In genomic region chr12:12123209-12123608, GRCh38 we compare ENCODE assay signal across 16 cellular contexts. TPM values are rescaled to one million over a fixed set of nuclear protein-coding genes. Genes with fewer than 3 reads are reported as not detected.
A peak's percentile ranks its signal among the peaks of the same experiment; 100 is the strongest.
DNase-seq lines count a peak whose midpoint lies in the region; ATAC-seq and TF ChIP-seq lines count a peak whose summit lies in the region.
"Had no signal": no experiment of that assay in that cellular context is flagged by ENCODE, and none has a peak within 500 bp of the region (broad histone marks: within the 10 kb centered on the region; RNA-seq: fewer than 3 reads in every experiment).

No MANE protein-coding gene starts in this region.

- H3K36me3 ChIP-seq in ascending aorta (peaks cover 25 to 53% of the 10 kb centered on the region in 2 donors), PC-9 (ENCODE audit: low read depth) (peaks cover 10% of the 10 kb centered on the region; the same call in 1 of the 2 replicates), left ventricle myocardium inferior (peaks cover 82% of the 10 kb centered on the region), suprapubic skin (peaks cover 40% of the 10 kb centered on the region)

- no peaks in the 10 kb centered on the region for H3K9me2 ChIP-seq in PC-9 (ENCODE audit: insufficient read depth)

- H3K4me3 ChIP-seq in ascending aorta (no peak overlapping the region), PC-9 (no peak overlapping the region), left ventricle myocardium inferior (no peak overlapping the region), suprapubic skin (no peak overlapping the region)
- H3K4me3 ChIP-seq: HAP-1 had no signal

- no TSS peak for BruUV-seq in PC-9 (replicated peaks; lab: Mats Ljungman, UMichigan)

- H3K4me1 ChIP-seq in ascending aorta (no peaks in the 10 kb centered on the region), PC-9 (replicated peaks; ENCODE audit: insufficient read depth) (no peaks in the 10 kb centered on the region), left ventricle myocardium inferior (peaks cover 5% of the 10 kb centered on the region), suprapubic skin (no peaks in the 10 kb centered on the region)

- peak; percentile 59 for ATAC-seq in sciatic nerve
- ATAC-seq in HG03139 (IDR thresholded peaks at IDR 0.05; ENCODE audit: unreplicated experiment) = no peak

- intact Hi-C loops in ascending aorta (cut with DNase I) = no loop called here
- intact Hi-C loops in sciatic nerve (cut with DNase I) = no loop called here
- intact Hi-C loops in PC-9 (cut with micrococcal nuclease; ENCODE audit: unreplicated experiment) = no loop called here
- intact Hi-C loops in left ventricle myocardium inferior (cut with micrococcal nuclease) = no loop called here

- no peaks in the 10 kb centered on the region for H3K79me2 ChIP-seq in PC-9 (ENCODE audit: low read depth)

- H3K27ac ChIP-seq in ascending aorta (peak overlapping the region; percentile 37 to 50), PC-9 (no peak overlapping the region), left ventricle myocardium inferior (replicated peaks) (no peak overlapping the region), suprapubic skin (no peak overlapping the region)
- H3K27ac ChIP-seq: HL-60 had no signal

- TF ChIP-seq CTCF in ascending aorta (IDR thresholded peaks at IDR 0.05) (no peak), PC-9 (conservative IDR thresholded peaks at IDR 0.05) (no peak), left ventricle myocardium inferior (IDR thresholded peaks at IDR 0.05; ENCODE audit: borderline replicate concordance) (no peak), suprapubic skin (IDR thresholded peaks at IDR 0.05) (no peak)

- CTCF ChIA-PET in PC-9 (lab: Charles Lee) = no interaction called here

- H2AFZ ChIP-seq in PC-9 = no peak overlapping the region

- POLR2A ChIA-PET in PC-9 (lab: Charles Lee; ENCODE audit: unreplicated experiment) = no interaction called here

- H3K9me3 ChIP-seq in ascending aorta = no peaks in the 10 kb centered on the region
- no peaks in the 10 kb centered on the region for H3K9me3 ChIP-seq in PC-9 (ENCODE audit: insufficient read depth, low read depth)
- no peaks in the 10 kb centered on the region for H3K9me3 ChIP-seq in left ventricle myocardium inferior (replicated peaks)
- no peaks in the 10 kb centered on the region for H3K9me3 ChIP-seq in suprapubic skin
- H3K9me3 ChIP-seq: HAP-1 had no signal

- no peak overlapping the region for H3K4me2 ChIP-seq in PC-9

- no peaks in the 10 kb centered on the region for H3F3A ChIP-seq in PC-9 (ENCODE audit: insufficient read depth, low read depth)

- TF ChIP-seq POLR2A in suprapubic skin (IDR thresholded peaks at IDR 0.05) = no peak

- H4K20me1 ChIP-seq in PC-9 (ENCODE audit: insufficient read depth) = no peaks in the 10 kb centered on the region

- no peak for TF ChIP-seq EP300 in suprapubic skin (IDR thresholded peaks at IDR 0.05)

- DNase-seq in NCI-H2227 (lab: John Stamatoyannopoulos, UW; ENCODE audit: unreplicated experiment) = peak; percentile 28
- DNase-seq in ascending aorta (ENCODE audit: low spot score in 2 of 2) = no peak
- DNase-seq in sciatic nerve (ENCODE audit: low spot score) = no peak
- no peak for DNase-seq in PC-9
- DNase-seq in left ventricle myocardium inferior = no peak
- no peak for DNase-seq in suprapubic skin (ENCODE audit: low spot score in 2 of 2)
- DNase-seq: C1 segment of cervical spinal cord; Calu3; CD4-positive, alpha-beta T cell; DMS153; DMS79 treated with DMSO at 0.1 percent for 48 hours; EL had no signal

- 83% methylated on average over 1 of the region's 1 CpG for WGBS in suprapubic skin

- H3K27me3 ChIP-seq in ascending aorta (no peaks in the 10 kb centered on the region), PC-9 (ENCODE audit: insufficient read depth, low read depth) (no peaks in the 10 kb centered on the region), left ventricle myocardium inferior (ENCODE audit: low read depth) (no peaks in the 10 kb centered on the region), suprapubic skin (no peaks in the 10 kb centered on the region)

RNA-seq across cellular contexts. Expression of gene BCL2L14, which starts 52.5 kb away (rescaled TPM):
- total RNA-seq in ascending aorta (not detected), sciatic nerve (not detected), PC-9 (2021) (4.8 and 6.0 TPM in 2 replicates), left ventricle myocardium inferior (not detected), suprapubic skin (not detected)
- total RNA-seq: B cell had no signal

Comparison
In these comparisons a context has a peak if more than half of its experiments do, and no peak if none do; other contexts are left out.
1. H3K27ac ChIP-seq: peak in ascending aorta (2 of 2); none in PC-9 (single experiment), left ventricle myocardium inferior (single experiment) and suprapubic skin (single experiment).